9 cellular contexts compared by ENCODE assay signal in genomic region chr7:76380623-76380966, GRCh38. TPM values are rescaled to one million over a fixed set of nuclear protein-coding genes. Genes with fewer than 3 reads are reported as not detected.
DNase-seq lines count a peak whose midpoint lies in the region; ATAC-seq, FAIRE-seq and TF ChIP-seq lines count a peak whose summit lies in the region.
"Had no signal": no experiment of that assay in that cellular context is flagged by ENCODE, and none has a peak within 500 bp of the region (broad histone marks: within the 10 kb centered on the region; RNA-seq: fewer than 3 reads in every experiment).

No MANE protein-coding gene starts in this region.

- 0 out of 2 replicates have a peak overlapping the region, but pooled peaks have one; percentile 3 for H4K8ac ChIP-seq in H1 (ENCODE audit: extremely low read depth, insufficient read depth, low read length)

- H2BK15ac ChIP-seq in H1 (ENCODE audit: low read length): no peak overlapping the region

- H3K27ac ChIP-seq in BLaER1 treated with 17β-estradiol and CSF1 and Interleukin-3, amounts not matched to agents 10 nM and 100 nM: peak overlapping the region; percentile 55 to 89 (median 81); a peak in 21 of 22 replicates
- H3K27ac ChIP-seq in OCI-LY1 (ENCODE audit: low read depth, low read length, poor library complexity, severe bottlenecking): no peak overlapping the region
- H3K27ac ChIP-seq in H1 (ENCODE audit: low read depth, low read length): no peak overlapping the region
- H3K27ac ChIP-seq in neutrophil: peak overlapping the region; percentile 83

- no peak overlapping the region for H4K5ac ChIP-seq in H1 (ENCODE audit: insufficient read length, low read depth, low read length)

- H3K4ac ChIP-seq in H1 (replicated peaks; ENCODE audit: insufficient read length, low read depth, low read length): no peak overlapping the region

- H3K27me3 ChIP-seq in BLaER1 treated with 17β-estradiol and CSF1 and Interleukin-3, amounts not matched to agents 10 nM and 100 nM: no peaks in the 10 kb centered on the region
- H3K27me3 ChIP-seq in OCI-LY1 (ENCODE audit: insufficient read depth, low read length): no peaks in the 10 kb centered on the region
- no peaks in the 10 kb centered on the region for H3K27me3 ChIP-seq in H1 (replicated peaks in 1 of 4; ENCODE audit: control insufficient read depth in 3 of 4, extremely low read depth in 1 of 4, insufficient read depth in 3 of 4, low read length in 3 of 4)
- no peaks in the 10 kb centered on the region for H3K27me3 ChIP-seq in neutrophil

- CTCF ChIA-PET in H1 (lab: Charles Lee; ENCODE audit: partially characterized antibody): interaction anchor here (0.5 kb wide), 1 partner anchor 180 kb away, joined by 3 read pairs; no protein-coding TSS in a partner anchor

- H3K56ac ChIP-seq in H1 (replicated peaks; ENCODE audit: insufficient read length, low read depth, low read length): no peak overlapping the region

- H3K9ac ChIP-seq in BLaER1 treated with 17β-estradiol and CSF1 and Interleukin-3, amounts not matched to agents 10 nM and 100 nM: peak overlapping the region; percentile 67 to 82 (median 79); a peak in 18 of 22 replicates
- peak overlapping the region; percentile 61; the same call in 1 of the 2 replicates for H3K9ac ChIP-seq in OCI-LY1 (ENCODE audit: low read length)
- H3K9ac ChIP-seq in H1 (replicated peaks in 1 of 4; ENCODE audit: extremely low read depth in 1 of 4, low read depth in 3 of 4, low read length in 3 of 4): no peak overlapping the region

- no peak overlapping the region for H3K14ac ChIP-seq in H1 (ENCODE audit: insufficient read length)

- no peak overlapping the region; the same call in 1 of the 2 replicates for H3K18ac ChIP-seq in H1 (ENCODE audit: extremely low read depth, low read length)

- no peak for TF ChIP-seq RAD21 in H1 (IDR thresholded peaks at IDR 0.05 in 1 of 2, conservative IDR thresholded peaks at IDR 0.05 in 1 of 2; ENCODE audit: low read depth in 2 of 2, low read length in 2 of 2)

- TF ChIP-seq CTCF in OCI-LY1 (IDR thresholded peaks at IDR 0.05; ENCODE audit: low read length) (no peak), H1 (IDR thresholded peaks at IDR 0.05; ENCODE audit: control extremely low read depth in 1 of 3, insufficient read depth in 1 of 3, low read depth in 1 of 3, low read length in 3 of 3) (no peak), neutrophil (IDR thresholded peaks at IDR 0.05) (no peak)

- H3K23me2 ChIP-seq in H1 (ENCODE audit: low read depth, low read length): no peaks in the 10 kb centered on the region; the same call in 1 of the 2 replicates

- FAIRE-seq in H1 (lab: Jason Lieb, UNC): no peak
- FAIRE-seq: TTC549 had no signal

- no peaks in the 10 kb centered on the region for H3K79me1 ChIP-seq in H1 (ENCODE audit: low read depth, low read length)

- H2BK20ac ChIP-seq in H1 (ENCODE audit: low read length): no peak overlapping the region

- 89% methylated on average over 7 of the region's 7 CpGs; no CpG with 5 or more reads in 1 of the 2 experiments for WGBS in H1 (ENCODE audit: extremely low coverage in 1 of 2, insufficient coverage in 1 of 2, insufficient read length in 1 of 2, insufficient replicate concordance in 2 of 2, low coverage in 1 of 2, low lambda C conversion rate in 2 of 2, missing lambda C conversion rate in 1 of 2), 2 experiments

- H3K4me1 ChIP-seq in BLaER1 treated with 17β-estradiol and CSF1 and Interleukin-3, amounts not matched to agents 10 nM and 100 nM: peaks cover 4 to 54% (median 26%) of the 10 kb centered on the region in 10 experiments; a peak in 17 of 20 replicates
- H3K4me1 ChIP-seq in OCI-LY1 (ENCODE audit: insufficient read depth, low read length, severe bottlenecking) (peaks cover 6% of the 10 kb centered on the region), H1 (replicated peaks in 1 of 4; ENCODE audit: control insufficient read depth in 3 of 4, insufficient read depth in 4 of 4, low read length in 3 of 4) (no peaks in the 10 kb centered on the region), neutrophil (ENCODE audit: control insufficient read depth in 1 of 2, insufficient read depth in 1 of 2, low read depth in 1 of 2, low read length in 1 of 2) (peaks cover 20 to 26% of the 10 kb centered on the region in 2 experiments)

- H2BK12ac ChIP-seq in H1 (ENCODE audit: low read depth, low read length): peak overlapping the region; percentile 19; the same call in 1 of the 2 replicates

- peak overlapping the region in 4 of 10 experiments; percentile 29 to 64 (median 55); a peak in 8 of 20 replicates for H3K4me3 ChIP-seq in BLaER1 treated with 17β-estradiol and CSF1 and Interleukin-3, amounts not matched to agents 10 nM and 100 nM
- peak overlapping the region; percentile 60 for H3K4me3 ChIP-seq in OCI-LY1 (ENCODE audit: low read depth, low read length, poor library complexity, severe bottlenecking)
- peak overlapping the region in 1 of 4 experiments; percentile 63; a peak in 2 of 8 replicates for H3K4me3 ChIP-seq in H1 (ENCODE audit: extremely low read depth in 1 of 4, insufficient read depth in 2 of 4, low read depth in 3 of 4, low read length in 4 of 4)
- H3K4me3 ChIP-seq in neutrophil (ENCODE audit: low read depth in 1 of 2, low read length in 1 of 2): peak overlapping the region; percentile 48 to 65

- no peaks in the 10 kb centered on the region for H3K79me2 ChIP-seq in OCI-LY1 (ENCODE audit: insufficient read depth, low read length)
- no peaks in the 10 kb centered on the region for H3K79me2 ChIP-seq in H1 (ENCODE audit: control insufficient read depth in 1 of 2, insufficient read depth in 2 of 2, low read length in 2 of 2)

- ATAC-seq in GM18505 (IDR thresholded peaks at IDR 0.05; ENCODE audit: unreplicated experiment): no peak
- no peak for ATAC-seq in GM21381 (IDR thresholded peaks at IDR 0.05; ENCODE audit: unreplicated experiment)
- ATAC-seq in GM21360 (IDR thresholded peaks at IDR 0.05; ENCODE audit: unreplicated experiment): no peak

- H3K9me2 ChIP-seq in OCI-LY1 (ENCODE audit: low read depth, low read length): no peaks in the 10 kb centered on the region

- TF ChIP-seq POLR2A in H1 (IDR thresholded peaks at IDR 0.05; ENCODE audit: control extremely low read depth in 1 of 2, low read depth in 2 of 2, low read length in 2 of 2) (no peak), GM18505 (IDR thresholded peaks at IDR 0.05; ENCODE audit: borderline replicate concordance, extremely low read depth, insufficient read depth, insufficient read length) (no peak)

- H3K23ac ChIP-seq in H1 (ENCODE audit: insufficient read length): no peak overlapping the region

- H3K36me3 ChIP-seq in BLaER1 treated with 17β-estradiol and CSF1 and Interleukin-3, amounts not matched to agents 10 nM and 100 nM: no peaks in the 10 kb centered on the region
- H3K36me3 ChIP-seq in OCI-LY1 (ENCODE audit: insufficient read depth, low read length): no peaks in the 10 kb centered on the region
- H3K36me3 ChIP-seq in H1 (ENCODE audit: control insufficient read depth in 2 of 4, insufficient read depth in 4 of 4, low read length in 3 of 4): no peaks in the 10 kb centered on the region
- H3K36me3 ChIP-seq in neutrophil: no peaks in the 10 kb centered on the region

- no peaks in the 10 kb centered on the region for H3F3A ChIP-seq in OCI-LY1 (ENCODE audit: insufficient read depth, low read length)

- TF ChIP-seq EP300 in H1 (IDR thresholded peaks at IDR 0.05; ENCODE audit: borderline replicate concordance in 1 of 2, low read depth in 2 of 2, low read length in 2 of 2): no peak

- no peak for DNase-seq in H1 (ENCODE audit: low read depth in 1 of 2, low spot score in 2 of 2)
- DNase-seq in germinal center (ENCODE audit: low spot score): no peak

- no peak overlapping the region for H4K91ac ChIP-seq in H1 (replicated peaks; ENCODE audit: insufficient read length, low read length)

- H3K4me2 ChIP-seq in BLaER1 treated with 17β-estradiol and CSF1 and Interleukin-3, amounts not matched to agents 10 nM and 100 nM: peak overlapping the region; percentile 65 to 87 (median 80)
- H3K4me2 ChIP-seq in OCI-LY1 (ENCODE audit: low read length) (peak overlapping the region; percentile 67), H1 (ENCODE audit: insufficient read depth in 1 of 2, low read depth in 2 of 2, low read length in 2 of 2) (peak overlapping the region; percentile 11 to 54; a peak in 1 of 4 replicates)

- H2AFZ ChIP-seq in OCI-LY1 (ENCODE audit: low read length) (peak overlapping the region; percentile 26; the same call in 1 of the 2 replicates), H1 (ENCODE audit: low read length) (0 out of 2 replicates have a peak overlapping the region, but pooled peaks have one; percentile 48)

- no peak overlapping the region for H2BK120ac ChIP-seq in H1 (replicated peaks; ENCODE audit: low read depth, low read length)

- POLR2A ChIA-PET in H1 (lab: Charles Lee; ENCODE audit: partially characterized antibody): no interaction called here

- peak overlapping the region; percentile 9; the same call in 1 of the 2 replicates for H2BK5ac ChIP-seq in H1 (ENCODE audit: low read depth, low read length)

- H3K9me3 ChIP-seq in BLaER1 treated with 17β-estradiol and CSF1 and Interleukin-3, amounts not matched to agents 10 nM and 100 nM (replicated peaks in 1 of 11): no peaks in the 10 kb centered on the region
- no peaks in the 10 kb centered on the region for H3K9me3 ChIP-seq in OCI-LY1 (ENCODE audit: low read length)
- H3K9me3 ChIP-seq in H1 (ENCODE audit: insufficient read depth in 2 of 2, low read depth in 1 of 2, low read length in 1 of 2): no peaks in the 10 kb centered on the region
- H3K9me3 ChIP-seq in neutrophil: no peaks in the 10 kb centered on the region

- no peaks in the 10 kb centered on the region for H4K20me1 ChIP-seq in BLaER1 treated with 17β-estradiol and CSF1 and Interleukin-3, amounts not matched to agents 10 nM and 100 nM
- no peaks in the 10 kb centered on the region for H4K20me1 ChIP-seq in OCI-LY1 (ENCODE audit: insufficient read depth, low read length)
- no peaks in the 10 kb centered on the region for H4K20me1 ChIP-seq in H1 (replicated peaks in 1 of 2; ENCODE audit: control insufficient read depth in 1 of 2, insufficient read depth in 2 of 2, low read length in 2 of 2)

- H2AK5ac ChIP-seq in H1 (ENCODE audit: low read depth, low read length): peak overlapping the region; percentile 19; the same call in 1 of the 2 replicates

RNA-seq across cellular contexts. Expression of gene YWHAG, which starts 21.8 kb away (rescaled TPM):
- total RNA-seq in H1 (2021; fragmentation: NEBNext Ultra II Directional; extraction: Animal tissue kit (Norgen Biotek cat#: 25700)): 241 and 244 TPM in 2 replicates
- 57.2 and 62.9 TPM in 2 replicates for polyA plus RNA-seq in H1 (2011; rRNA removed)
- 78.4 TPM for polyA plus RNA-seq in H1 (2011; cell fraction: cytosol; rRNA removed)
- 44.9 TPM for polyA plus RNA-seq in H1 (2011; cell fraction: nucleus; rRNA removed)
- 133 to 194 TPM (median 144 TPM) in 4 replicates for polyA plus RNA-seq in H1 (2012, experiment 1 of 2)
- polyA plus RNA-seq in H1 (2012, experiment 2 of 2): 49.5 TPM
- polyA plus RNA-seq in H1 (2013, experiment 1 of 2): 120 TPM
- 119 TPM for polyA plus RNA-seq in H1 (2013, experiment 2 of 2)
- 96.5 and 98.8 TPM in 2 replicates for polyA minus RNA-seq in H1 (2011; rRNA and poly(A)+ RNA removed)
- 105 TPM for polyA minus RNA-seq in H1 (2011; cell fraction: cytosol; rRNA and poly(A)+ RNA removed)
- 54.5 TPM for polyA minus RNA-seq in H1 (2011; cell fraction: nucleus; rRNA and poly(A)+ RNA removed)

RNA-seq across cellular contexts. Expression of gene SSC4D, which starts 28.9 kb away (rescaled TPM):
- 10.8 and 11.8 TPM in 2 replicates for total RNA-seq in H1 (2021; fragmentation: NEBNext Ultra II Directional; extraction: Animal tissue kit (Norgen Biotek cat#: 25700))
- 27.5 and 30.8 TPM in 2 replicates for polyA plus RNA-seq in H1 (2011; rRNA removed)
- polyA plus RNA-seq in H1 (2011; cell fraction: cytosol; rRNA removed): 22.9 TPM
- 48.5 TPM for polyA plus RNA-seq in H1 (2011; cell fraction: nucleus; rRNA removed)
- polyA plus RNA-seq in H1 (2012, experiment 1 of 2): 11.6 to 24.9 TPM (median 20.9 TPM) in 4 replicates
- polyA plus RNA-seq in H1 (2012, experiment 2 of 2): 16.4 TPM
- 14.0 TPM for polyA plus RNA-seq in H1 (2013, experiment 1 of 2)
- polyA plus RNA-seq in H1 (2013, experiment 2 of 2): 14.2 TPM
- polyA minus RNA-seq in H1 (2011; rRNA and poly(A)+ RNA removed): 11.1 and 13.8 TPM in 2 replicates
- polyA minus RNA-seq in H1 (2011; cell fraction: cytosol; rRNA and poly(A)+ RNA removed): 6.3 TPM
- polyA minus RNA-seq in H1 (2011; cell fraction: nucleus; rRNA and poly(A)+ RNA removed): 8.1 TPM

RNA-seq across cellular contexts. Expression of gene ZP3, which starts 44.2 kb away (rescaled TPM):
- total RNA-seq in H1 (2021; fragmentation: NEBNext Ultra II Directional; extraction: Animal tissue kit (Norgen Biotek cat#: 25700)): 1.4 and 1.5 TPM in 2 replicates
- 2.4 and 4.0 TPM in 2 replicates for polyA plus RNA-seq in H1 (2011; rRNA removed)
- 2.0 TPM for polyA plus RNA-seq in H1 (2011; cell fraction: cytosol; rRNA removed)
- 2.0 TPM for polyA plus RNA-seq in H1 (2011; cell fraction: nucleus; rRNA removed)
- polyA plus RNA-seq in H1 (2012, experiment 1 of 2): 1.1 to 3.8 TPM (median 2.8 TPM) in 4 replicates
- polyA plus RNA-seq in H1 (2012, experiment 2 of 2): 14.2 TPM
- polyA plus RNA-seq in H1 (2013, experiment 1 of 2): 7.1 TPM
- polyA plus RNA-seq in H1 (2013, experiment 2 of 2): 6.4 TPM
- 1.8 and 3.0 TPM in 2 replicates for polyA minus RNA-seq in H1 (2011; rRNA and poly(A)+ RNA removed)
- polyA minus RNA-seq in H1 (2011; cell fraction: cytosol; rRNA and poly(A)+ RNA removed): 2.8 TPM
- polyA minus RNA-seq in H1 (2011; cell fraction: nucleus; rRNA and poly(A)+ RNA removed): 2.1 TPM

Comparison
In these comparisons a context has a peak if more than half of its experiments do, and no peak if none do; other contexts are left out.
1. H3K27ac ChIP-seq: peak in BLaER1 treated with 17β-estradiol and CSF1 and Interleukin-3, amounts not matched to agents 10 nM and 100 nM (11 of 11) and neutrophil (single experiment); none in OCI-LY1 (single experiment) and H1 (single experiment).
2. H3K9ac ChIP-seq: peak in BLaER1 treated with 17β-estradiol and CSF1 and Interleukin-3, amounts not matched to agents 10 nM and 100 nM (11 of 11) and OCI-LY1 (single experiment); none in H1 (0 of 4).
3. Peak in every context shown above with its lines, with median percentiles within 50 percentile points of each other: H3K4me2 ChIP-seq.